1 cellular context compared by ENCODE assay signal in genomic region chr2:80365762-80366161, GRCh38.
TF ChIP-seq lines count a peak whose summit lies in the region.

No MANE protein-coding gene starts in this region.

TF ChIP-seq in GM12878, 131 proteins besides CTCF, POLR2A, EP300 and RAD21 (continued from another document):
- TF ChIP-seq MEF2B (IDR thresholded peaks at IDR 0.05; ENCODE audit: partially characterized antibody, poor library complexity, severe bottlenecking), result peak; percentile 58
- TF ChIP-seq PKNOX1 (IDR thresholded peaks at IDR 0.05), result peak; percentile 69
- TF ChIP-seq EGR1 (IDR thresholded peaks at IDR 0.05; ENCODE audit: borderline replicate concordance in 1 of 2, low read depth in 2 of 2, low read length in 2 of 2), result no peak
- TF ChIP-seq BHLHE40 (IDR thresholded peaks at IDR 0.05; ENCODE audit: borderline replicate concordance in 1 of 2, low read depth in 2 of 2, low read length in 1 of 2), result peak in 1 of 2 experiments; percentile 23; a peak in 1 of 4 replicates
- 0 out of 2 replicates have a peak, but pooled peaks have one; percentile 15 for TF ChIP-seq ATF7 (IDR thresholded peaks at IDR 0.05; ENCODE audit: low read depth)
TF ChIP-seq in GM12878: peak in this region for 11.
